ENCODE assay signal across 1 cellular context in the genomic region with DNA sequence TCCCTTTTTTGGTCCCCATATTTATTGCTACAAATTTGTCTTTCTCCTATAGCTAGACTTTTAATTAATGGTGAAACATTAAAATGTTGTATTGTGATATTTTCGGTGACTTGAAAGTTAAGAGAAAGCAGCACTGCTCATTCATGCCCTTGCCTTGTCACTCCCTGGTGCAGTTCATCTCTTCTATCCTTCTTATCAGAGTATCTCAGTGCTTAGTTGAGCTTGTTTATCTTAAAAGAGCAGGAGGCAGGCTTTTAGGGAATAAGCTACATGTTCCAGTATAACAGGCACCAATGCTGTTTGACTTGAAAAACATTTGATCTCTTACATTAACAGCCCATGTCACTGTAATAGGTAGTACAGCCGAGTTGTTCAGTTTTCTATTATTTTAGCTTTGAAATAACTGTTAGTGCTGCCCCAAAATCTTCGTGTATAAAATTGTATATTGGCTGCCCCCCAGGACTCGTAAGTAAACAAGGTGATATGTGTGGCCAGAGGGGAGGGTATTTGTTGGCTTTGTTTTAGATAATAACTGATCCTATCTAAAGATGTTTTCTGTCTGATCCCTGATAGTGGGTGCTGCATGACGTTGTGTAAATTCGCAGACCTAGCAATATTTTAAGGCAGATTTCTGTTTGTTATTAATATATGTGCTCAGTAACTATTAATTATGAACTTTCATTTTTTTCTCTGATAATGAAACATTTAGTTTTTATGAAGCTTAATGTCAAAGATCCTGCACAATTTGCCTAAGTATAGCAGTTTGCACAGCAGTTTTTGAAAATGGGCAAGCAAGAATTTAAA.
A peak's percentile ranks its signal among the peaks of the same experiment; 100 is the strongest.
TF ChIP-seq lines count a peak whose summit lies in the region.

No MANE protein-coding gene starts in this region.

TF ChIP-seq in K562, 482 proteins besides CTCF, POLR2A, EP300 and RAD21 (continued from another document):
- TF ChIP-seq, protein P1, sequence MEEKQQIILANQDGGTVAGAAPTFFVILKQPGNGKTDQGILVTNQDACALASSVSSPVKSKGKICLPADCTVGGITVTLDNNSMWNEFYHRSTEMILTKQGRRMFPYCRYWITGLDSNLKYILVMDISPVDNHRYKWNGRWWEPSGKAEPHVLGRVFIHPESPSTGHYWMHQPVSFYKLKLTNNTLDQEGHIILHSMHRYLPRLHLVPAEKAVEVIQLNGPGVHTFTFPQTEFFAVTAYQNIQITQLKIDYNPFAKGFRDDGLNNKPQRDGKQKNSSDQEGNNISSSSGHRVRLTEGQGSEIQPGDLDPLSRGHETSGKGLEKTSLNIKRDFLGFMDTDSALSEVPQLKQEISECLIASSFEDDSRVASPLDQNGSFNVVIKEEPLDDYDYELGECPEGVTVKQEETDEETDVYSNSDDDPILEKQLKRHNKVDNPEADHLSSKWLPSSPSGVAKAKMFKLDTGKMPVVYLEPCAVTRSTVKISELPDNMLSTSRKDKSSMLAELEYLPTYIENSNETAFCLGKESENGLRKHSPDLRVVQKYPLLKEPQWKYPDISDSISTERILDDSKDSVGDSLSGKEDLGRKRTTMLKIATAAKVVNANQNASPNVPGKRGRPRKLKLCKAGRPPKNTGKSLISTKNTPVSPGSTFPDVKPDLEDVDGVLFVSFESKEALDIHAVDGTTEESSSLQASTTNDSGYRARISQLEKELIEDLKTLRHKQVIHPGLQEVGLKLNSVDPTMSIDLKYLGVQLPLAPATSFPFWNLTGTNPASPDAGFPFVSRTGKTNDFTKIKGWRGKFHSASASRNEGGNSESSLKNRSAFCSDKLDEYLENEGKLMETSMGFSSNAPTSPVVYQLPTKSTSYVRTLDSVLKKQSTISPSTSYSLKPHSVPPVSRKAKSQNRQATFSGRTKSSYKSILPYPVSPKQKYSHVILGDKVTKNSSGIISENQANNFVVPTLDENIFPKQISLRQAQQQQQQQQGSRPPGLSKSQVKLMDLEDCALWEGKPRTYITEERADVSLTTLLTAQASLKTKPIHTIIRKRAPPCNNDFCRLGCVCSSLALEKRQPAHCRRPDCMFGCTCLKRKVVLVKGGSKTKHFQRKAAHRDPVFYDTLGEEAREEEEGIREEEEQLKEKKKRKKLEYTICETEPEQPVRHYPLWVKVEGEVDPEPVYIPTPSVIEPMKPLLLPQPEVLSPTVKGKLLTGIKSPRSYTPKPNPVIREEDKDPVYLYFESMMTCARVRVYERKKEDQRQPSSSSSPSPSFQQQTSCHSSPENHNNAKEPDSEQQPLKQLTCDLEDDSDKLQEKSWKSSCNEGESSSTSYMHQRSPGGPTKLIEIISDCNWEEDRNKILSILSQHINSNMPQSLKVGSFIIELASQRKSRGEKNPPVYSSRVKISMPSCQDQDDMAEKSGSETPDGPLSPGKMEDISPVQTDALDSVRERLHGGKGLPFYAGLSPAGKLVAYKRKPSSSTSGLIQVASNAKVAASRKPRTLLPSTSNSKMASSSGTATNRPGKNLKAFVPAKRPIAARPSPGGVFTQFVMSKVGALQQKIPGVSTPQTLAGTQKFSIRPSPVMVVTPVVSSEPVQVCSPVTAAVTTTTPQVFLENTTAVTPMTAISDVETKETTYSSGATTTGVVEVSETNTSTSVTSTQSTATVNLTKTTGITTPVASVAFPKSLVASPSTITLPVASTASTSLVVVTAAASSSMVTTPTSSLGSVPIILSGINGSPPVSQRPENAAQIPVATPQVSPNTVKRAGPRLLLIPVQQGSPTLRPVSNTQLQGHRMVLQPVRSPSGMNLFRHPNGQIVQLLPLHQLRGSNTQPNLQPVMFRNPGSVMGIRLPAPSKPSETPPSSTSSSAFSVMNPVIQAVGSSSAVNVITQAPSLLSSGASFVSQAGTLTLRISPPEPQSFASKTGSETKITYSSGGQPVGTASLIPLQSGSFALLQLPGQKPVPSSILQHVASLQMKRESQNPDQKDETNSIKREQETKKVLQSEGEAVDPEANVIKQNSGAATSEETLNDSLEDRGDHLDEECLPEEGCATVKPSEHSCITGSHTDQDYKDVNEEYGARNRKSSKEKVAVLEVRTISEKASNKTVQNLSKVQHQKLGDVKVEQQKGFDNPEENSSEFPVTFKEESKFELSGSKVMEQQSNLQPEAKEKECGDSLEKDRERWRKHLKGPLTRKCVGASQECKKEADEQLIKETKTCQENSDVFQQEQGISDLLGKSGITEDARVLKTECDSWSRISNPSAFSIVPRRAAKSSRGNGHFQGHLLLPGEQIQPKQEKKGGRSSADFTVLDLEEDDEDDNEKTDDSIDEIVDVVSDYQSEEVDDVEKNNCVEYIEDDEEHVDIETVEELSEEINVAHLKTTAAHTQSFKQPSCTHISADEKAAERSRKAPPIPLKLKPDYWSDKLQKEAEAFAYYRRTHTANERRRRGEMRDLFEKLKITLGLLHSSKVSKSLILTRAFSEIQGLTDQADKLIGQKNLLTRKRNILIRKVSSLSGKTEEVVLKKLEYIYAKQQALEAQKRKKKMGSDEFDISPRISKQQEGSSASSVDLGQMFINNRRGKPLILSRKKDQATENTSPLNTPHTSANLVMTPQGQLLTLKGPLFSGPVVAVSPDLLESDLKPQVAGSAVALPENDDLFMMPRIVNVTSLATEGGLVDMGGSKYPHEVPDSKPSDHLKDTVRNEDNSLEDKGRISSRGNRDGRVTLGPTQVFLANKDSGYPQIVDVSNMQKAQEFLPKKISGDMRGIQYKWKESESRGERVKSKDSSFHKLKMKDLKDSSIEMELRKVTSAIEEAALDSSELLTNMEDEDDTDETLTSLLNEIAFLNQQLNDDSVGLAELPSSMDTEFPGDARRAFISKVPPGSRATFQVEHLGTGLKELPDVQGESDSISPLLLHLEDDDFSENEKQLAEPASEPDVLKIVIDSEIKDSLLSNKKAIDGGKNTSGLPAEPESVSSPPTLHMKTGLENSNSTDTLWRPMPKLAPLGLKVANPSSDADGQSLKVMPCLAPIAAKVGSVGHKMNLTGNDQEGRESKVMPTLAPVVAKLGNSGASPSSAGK (IDR thresholded peaks at IDR 0.05): peak; percentile 37
- TF ChIP-seq, protein P2, sequence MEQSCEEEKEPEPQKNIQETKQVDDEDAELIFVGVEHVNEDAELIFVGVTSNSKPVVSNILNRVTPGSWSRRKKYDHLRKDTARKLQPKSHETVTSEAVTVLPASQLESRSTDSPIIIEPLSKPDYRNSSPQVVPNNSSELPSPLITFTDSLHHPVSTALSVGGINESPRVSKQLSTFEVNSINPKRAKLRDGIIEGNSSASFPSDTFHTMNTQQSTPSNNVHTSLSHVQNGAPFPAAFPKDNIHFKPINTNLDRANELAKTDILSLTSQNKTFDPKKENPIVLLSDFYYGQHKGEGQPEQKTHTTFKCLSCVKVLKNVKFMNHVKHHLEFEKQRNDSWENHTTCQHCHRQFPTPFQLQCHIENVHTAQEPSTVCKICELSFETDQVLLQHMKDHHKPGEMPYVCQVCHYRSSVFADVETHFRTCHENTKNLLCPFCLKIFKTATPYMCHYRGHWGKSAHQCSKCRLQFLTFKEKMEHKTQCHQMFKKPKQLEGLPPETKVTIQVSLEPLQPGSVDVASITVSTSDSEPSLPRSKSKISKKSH (CRISPR knock-in tag; IDR thresholded peaks at IDR 0.05): no peak
- peak; percentile 86 for TF ChIP-seq TAL1 (IDR thresholded peaks at IDR 0.05)
- TF ChIP-seq, protein P3, sequence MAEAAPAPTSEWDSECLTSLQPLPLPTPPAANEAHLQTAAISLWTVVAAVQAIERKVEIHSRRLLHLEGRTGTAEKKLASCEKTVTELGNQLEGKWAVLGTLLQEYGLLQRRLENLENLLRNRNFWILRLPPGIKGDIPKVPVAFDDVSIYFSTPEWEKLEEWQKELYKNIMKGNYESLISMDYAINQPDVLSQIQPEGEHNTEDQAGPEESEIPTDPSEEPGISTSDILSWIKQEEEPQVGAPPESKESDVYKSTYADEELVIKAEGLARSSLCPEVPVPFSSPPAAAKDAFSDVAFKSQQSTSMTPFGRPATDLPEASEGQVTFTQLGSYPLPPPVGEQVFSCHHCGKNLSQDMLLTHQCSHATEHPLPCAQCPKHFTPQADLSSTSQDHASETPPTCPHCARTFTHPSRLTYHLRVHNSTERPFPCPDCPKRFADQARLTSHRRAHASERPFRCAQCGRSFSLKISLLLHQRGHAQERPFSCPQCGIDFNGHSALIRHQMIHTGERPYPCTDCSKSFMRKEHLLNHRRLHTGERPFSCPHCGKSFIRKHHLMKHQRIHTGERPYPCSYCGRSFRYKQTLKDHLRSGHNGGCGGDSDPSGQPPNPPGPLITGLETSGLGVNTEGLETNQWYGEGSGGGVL (CRISPR knock-in tag; IDR thresholded peaks at IDR 0.05): no peak
- TF ChIP-seq CBX5 (IDR thresholded peaks at IDR 0.05; ENCODE audit: borderline replicate concordance, low read depth): no peak
- TF ChIP-seq SMARCA5 (IDR thresholded peaks at IDR 0.05): no peak
- peak; percentile 92 for TF ChIP-seq SMARCA4 (IDR thresholded peaks at IDR 0.05)
- TF ChIP-seq ZSCAN32 (CRISPR knock-in tag; IDR thresholded peaks at IDR 0.05): no peak
- TF ChIP-seq, protein P4, sequence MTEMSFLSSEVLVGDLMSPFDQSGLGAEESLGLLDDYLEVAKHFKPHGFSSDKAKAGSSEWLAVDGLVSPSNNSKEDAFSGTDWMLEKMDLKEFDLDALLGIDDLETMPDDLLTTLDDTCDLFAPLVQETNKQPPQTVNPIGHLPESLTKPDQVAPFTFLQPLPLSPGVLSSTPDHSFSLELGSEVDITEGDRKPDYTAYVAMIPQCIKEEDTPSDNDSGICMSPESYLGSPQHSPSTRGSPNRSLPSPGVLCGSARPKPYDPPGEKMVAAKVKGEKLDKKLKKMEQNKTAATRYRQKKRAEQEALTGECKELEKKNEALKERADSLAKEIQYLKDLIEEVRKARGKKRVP (CRISPR knock-in tag; IDR thresholded peaks at IDR 0.05): no peak
- no peak for TF ChIP-seq TRIM28 (IDR thresholded peaks at IDR 0.05)
TF ChIP-seq in K562: peak in this region for 53.
